Comparison of ENCODE assay signal across 8 cellular contexts in the genomic region with DNA sequence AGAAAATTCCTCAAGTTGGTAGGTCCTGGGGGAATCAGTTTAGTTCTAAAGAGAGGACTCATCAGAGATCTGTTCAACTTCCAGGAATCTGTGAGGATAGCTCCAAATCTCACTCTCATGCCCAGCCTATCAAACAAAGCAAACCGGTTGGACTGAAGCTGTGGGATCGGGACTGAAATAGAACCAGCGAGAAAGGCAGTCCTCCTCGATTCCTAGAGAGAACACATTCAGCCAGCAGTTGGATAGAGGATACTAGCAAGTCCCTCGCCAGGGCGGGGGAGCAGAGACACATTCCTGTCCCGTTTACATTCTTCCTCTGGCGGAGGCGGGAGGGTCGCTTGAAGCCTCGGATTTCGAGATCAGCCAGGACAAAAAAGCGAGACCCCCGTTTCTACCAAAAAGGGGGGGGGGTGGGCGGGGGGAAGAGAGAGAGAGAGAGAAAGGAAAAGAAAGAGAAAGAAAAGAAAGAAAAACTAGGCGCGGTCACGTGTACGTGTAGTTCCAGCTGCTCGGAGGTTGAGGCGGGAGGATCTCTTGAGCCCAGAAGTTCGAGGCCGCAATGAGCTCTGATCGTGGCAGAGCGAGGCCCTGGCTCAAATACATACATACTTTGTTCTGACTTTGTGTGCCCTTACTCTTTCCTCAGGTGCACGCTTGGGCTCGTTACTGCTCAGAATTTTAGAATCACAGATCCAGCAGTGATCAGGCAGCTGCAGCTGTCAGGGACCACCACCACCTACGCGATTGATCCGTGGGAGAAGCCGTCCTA. TPM values are rescaled to one million over a fixed set of nuclear protein-coding genes. Genes with fewer than 3 reads are reported as not detected.
DNase-seq lines count a peak whose midpoint lies in the region; ATAC-seq, FAIRE-seq and TF ChIP-seq lines count a peak whose summit lies in the region.

No MANE protein-coding gene starts in this region.

- H3K9me3 ChIP-seq in adrenal gland (replicated peaks in 1 of 3) (no peaks in the 10 kb centered on the region), neural progenitor cell (ENCODE audit: low read depth) (no peaks in the 10 kb centered on the region)

- H3K27ac Mint-ChIP-seq in neural progenitor cell: peak overlapping the region; percentile 88

- H3K27me3 Mint-ChIP-seq in neural progenitor cell (ENCODE audit: insufficient read depth, low read depth): peaks cover 37% of the 10 kb centered on the region

- in situ Hi-C loops in ACHN (cut with HindIII; ENCODE audit: low pct_ligation_motif_present, low pct_unique_long_range_greater_than_20kb, low sequenced_read_pairs): no loop called here

- no peaks in the 10 kb centered on the region for H3K36me3 ChIP-seq in adrenal gland (replicated peaks in 1 of 2)
- H3K36me3 ChIP-seq in neural progenitor cell: no peaks in the 10 kb centered on the region

- H3K4me1 ChIP-seq in adrenal gland (replicated peaks in 1 of 2): peaks cover 0 to 5% of the 10 kb centered on the region in 2 donors
- peaks cover 10% of the 10 kb centered on the region for H3K4me1 ChIP-seq in neural progenitor cell

- intact Hi-C loops in adrenal gland (cut with DNase I) (no loop called here), head of caudate nucleus (cut with DNase I) (no loop called here)

- no peaks in the 10 kb centered on the region for H3K79me2 ChIP-seq in neural progenitor cell (ENCODE audit: low read depth)

- 8 to 9% (median 9%) methylated on average over 30 to 31 of the region's 31 CpGs for WGBS in adrenal gland, 4 donors

- H3K27me3 ChIP-seq in adrenal gland (no peaks in the 10 kb centered on the region), neural progenitor cell (peaks cover 13% of the 10 kb centered on the region)

- H3K27ac ChIP-seq in adrenal gland (peak overlapping the region; percentile 9 to 85 (median 76)), neural progenitor cell (no peak overlapping the region)

- no peak for ATAC-seq in HG03139 (IDR thresholded peaks at IDR 0.05; ENCODE audit: unreplicated experiment)

- H2AFZ ChIP-seq in neural progenitor cell (replicated peaks): peak overlapping the region; percentile 77

- peak; percentile 94 for FAIRE-seq in H54 (lab: Jason Lieb, UNC)

- peak overlapping the region in 2 of 4 donors; percentile 41 to 52 for H3K4me3 ChIP-seq in adrenal gland
- H3K4me3 ChIP-seq in neural progenitor cell: peak overlapping the region; percentile 36

- TF ChIP-seq CTCF in adrenal gland (IDR thresholded peaks at IDR 0.05) (no peak), neural progenitor cell (IDR thresholded peaks at IDR 0.05) (no peak)

- peak overlapping the region; percentile 76 for H3K4me2 ChIP-seq in neural progenitor cell

- no peak overlapping the region for H3K9ac ChIP-seq in neural progenitor cell

- H3K4me1 Mint-ChIP-seq in neural progenitor cell: peaks cover 44% of the 10 kb centered on the region

- peaks cover 56% of the 10 kb centered on the region for H3F3A ChIP-seq in neural progenitor cell (ENCODE audit: low read depth)

- TF ChIP-seq POLR2A in H54 (IDR thresholded peaks at IDR 0.05; ENCODE audit: low read depth, low read length) (peak; percentile 60), adrenal gland (IDR thresholded peaks at IDR 0.05) (peak; percentile 38 to 84)

- H3K36me3 Mint-ChIP-seq in neural progenitor cell: peaks cover 8% of the 10 kb centered on the region

- no peaks in the 10 kb centered on the region for H4K20me1 ChIP-seq in neural progenitor cell (ENCODE audit: low read depth)

- H3K9me3 Mint-ChIP-seq in neural progenitor cell: peaks cover 9% of the 10 kb centered on the region

- H3K4me3 Mint-ChIP-seq in neural progenitor cell: peak overlapping the region; percentile 86

- DNase-seq in ACHN (peak; percentile 96), H54 (ENCODE audit: insufficient read length, low spot score) (peak; percentile 74), NCI-H524 treated with DMSO at 0.1 percent for 48 hours (lab: John Stamatoyannopoulos, UW) (peak; percentile 68), adrenal gland (peak; percentile 79 to 94 (median 89)), head of caudate nucleus (peak; percentile 59 to 93 (median 80)), neural progenitor cell (ENCODE audit: low spot score) (peak; percentile 97)
- DNase-seq in activated CD8-positive, alpha-beta memory T cell treated with anti-CD3 and anti-CD28 coated beads, Interleukin-2, amount 50 U/mL, for 48 hours: no peak

RNA-seq across cellular contexts. Expression of a gene that starts 19.5 kb away (rescaled TPM):
- total RNA-seq in adrenal gland (1 to 10 TPM in 2 of 8 donors, under 1 TPM in 4, not detected in 2; 0.41 to 1.4 (median 0.93) TPM), neural progenitor cell (ENCODE audit: low replicate concordance) (1.9 and 2.0 TPM in 2 replicates)
- polyA plus RNA-seq in adrenal gland: 1 to 10 TPM; 1.0 to 2.6 (median 1.4) TPM

RNA-seq across cellular contexts. Expression of a gene that starts 59.4 kb away (rescaled TPM):
- total RNA-seq in adrenal gland (not detected), neural progenitor cell (ENCODE audit: low replicate concordance) (not detected in 2 replicates)
- polyA plus RNA-seq in adrenal gland: not detected
